Comparison of ENCODE assay signal across 11 cellular contexts in the genomic region with DNA sequence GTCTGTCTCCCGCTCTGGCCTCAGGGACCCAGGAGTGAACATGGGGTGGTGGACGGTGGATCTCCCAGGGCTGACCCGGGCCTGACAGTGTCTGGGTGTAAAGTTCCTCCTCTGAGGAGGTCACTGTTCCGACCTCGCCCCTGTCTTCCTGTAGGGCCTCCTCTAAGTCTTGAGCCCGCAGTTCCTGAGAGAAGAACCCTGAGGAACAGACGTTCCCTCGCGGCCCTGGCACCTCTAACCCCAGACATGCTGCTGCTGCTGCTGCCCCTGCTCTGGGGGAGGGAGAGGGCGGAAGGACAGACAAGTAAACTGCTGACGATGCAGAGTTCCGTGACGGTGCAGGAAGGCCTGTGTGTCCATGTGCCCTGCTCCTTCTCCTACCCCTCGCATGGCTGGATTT. TPM values are rescaled to one million over a fixed set of nuclear protein-coding genes. Genes with fewer than 3 reads are reported as not detected.
DNase-seq lines count a peak whose midpoint lies in the region; ATAC-seq and TF ChIP-seq lines count a peak whose summit lies in the region.
"Had no signal": no experiment of that assay in that cellular context is flagged by ENCODE, and none has a peak within 500 bp of the region (broad histone marks: within the 10 kb centered on the region; RNA-seq: fewer than 3 reads in every experiment).

A gene (plus strand): TSS at position 178 of the 400 bp plus-strand sequence. CDS start 69 bp downstream, at position 247.

- no peak for ATAC-seq in T-cell (replicated peaks in 1 of 4)
- ATAC-seq: HCT116 had no signal

- intact Hi-C loops in ovary (cut with DNase I) = no loop called here

- H3K4me1 Mint-ChIP-seq in T-cell = peaks cover 82 to 85% (median 82%) of the 10 kb centered on the region in 3 donors

- H3K4me1 ChIP-seq in ovary (ENCODE audit: insufficient read depth) = peaks cover 22% of the 10 kb centered on the region

- no peaks in the 10 kb centered on the region for H3K9me3 Mint-ChIP-seq in T-cell

- DNase-seq in CD1c-positive myeloid dendritic cell (ENCODE audit: extremely low spot score) = peak; percentile 69
- DNase-seq in T-cell = no peak
- DNase-seq in globus pallidus (ENCODE audit: low spot score) = peak; percentile 46
- peak in 4 of 5 donors; percentile 44 to 82 (median 60) for DNase-seq in ovary
- DNase-seq in ACHN = no peak
- no peak for DNase-seq in NCI-H2227 (lab: John Stamatoyannopoulos, UW; ENCODE audit: unreplicated experiment)
- DNase-seq in NCI-H226 = no peak
- no peak for DNase-seq in T-helper 9 cell
- DNase-seq: DMS153, NCI-H1694 had no signal

- POLR2A ChIA-PET in T-cell (lab: Charles Lee) = no interaction called here

- H3K27me3 Mint-ChIP-seq in T-cell = no peaks in the 10 kb centered on the region

- H3K36me3 ChIP-seq in ovary = no peaks in the 10 kb centered on the region

- TF ChIP-seq POLR2A in ovary (IDR thresholded peaks at IDR 0.05) = no peak

- in situ Hi-C loops in ACHN (cut with HindIII; ENCODE audit: low pct_ligation_motif_present, low pct_unique_long_range_greater_than_20kb, low sequenced_read_pairs) = no loop called here

- TF ChIP-seq EP300 in ovary (IDR thresholded peaks at IDR 0.05) = no peak

- H3K36me3 Mint-ChIP-seq in T-cell = no peaks in the 10 kb centered on the region

- H3K9me3 ChIP-seq in ovary = no peaks in the 10 kb centered on the region

- 38 to 46% (median 42%) methylated on average over 11 to 14 of the region's 14 CpGs for WGBS in ovary, 3 donors

- no peak for TF ChIP-seq CTCF in ovary (IDR thresholded peaks at IDR 0.05)

- no peaks in the 10 kb centered on the region for H3K27me3 ChIP-seq in ovary

- H3K27ac ChIP-seq in ovary = peak within 1 kb of the TSS in 1 of 2 donors; percentile 24

- H3K4me3 Mint-ChIP-seq in T-cell = peak within 1 kb of the TSS; percentile 59 to 77 (median 59)

- H3K4me3 ChIP-seq in ovary = no peak within 1 kb of the TSS

- CTCF ChIA-PET in T-cell (lab: Charles Lee) = no interaction called here

- H3K27ac Mint-ChIP-seq in T-cell = peak within 1 kb of the TSS; percentile 93 to 97

RNA-seq across cellular contexts. Expression of the gene that starts here (rescaled TPM):
- total RNA-seq in T-cell (1 to 10 TPM in 3 of 5 donors, under 1 TPM in 2; 0.73 to 2.6 (median 1.6) TPM), ovary (10 to 100 TPM in 1 of 7 donors, 1 to 10 TPM in 6; 1.7 to 10.4 (median 3.1) TPM)
- polyA plus RNA-seq in ovary = 1 to 10 TPM; 2.5 TPM

Comparison
In these comparisons a context has a peak if more than half of its experiments do, and no peak if none do; other contexts are left out.
1. DNase-seq: peak in CD1c-positive myeloid dendritic cell (single experiment), globus pallidus (single experiment) and ovary (4 of 5); none in T-cell (0 of 34), ACHN (single experiment), NCI-H2227 (single experiment), NCI-H226 (single experiment) and T-helper 9 cell (single experiment).